In genomic region chr1:48697066-48697707, GRCh38 we compare ENCODE assay signal across 9 cellular contexts.
A peak's percentile ranks its signal among the peaks of the same experiment; 100 is the strongest.
DNase-seq lines count a peak whose midpoint lies in the region; ATAC-seq and TF ChIP-seq lines count a peak whose summit lies in the region.
"Had no signal": no experiment of that assay in that cellular context is flagged by ENCODE, and none has a peak within 500 bp of the region (broad histone marks: within the 10 kb centered on the region; RNA-seq: fewer than 3 reads in every experiment).

No MANE protein-coding gene starts in this region.

- intact Hi-C loops in lower lobe of right lung (cut with DNase I) = no loop called here

- H3K4me1 ChIP-seq in HEK293 (ENCODE audit: control insufficient read depth, insufficient read depth, low read length) = no peaks in the 10 kb centered on the region
- no peaks in the 10 kb centered on the region for H3K4me1 ChIP-seq in lower lobe of right lung

- no peak overlapping the region for H3K4me3 Mint-ChIP-seq in WTC11
- H3K4me3 Mint-ChIP-seq: CD4-positive, alpha-beta memory T cell had no signal

- H3K36me3 Mint-ChIP-seq in WTC11 = no peaks in the 10 kb centered on the region
- H3K36me3 Mint-ChIP-seq: CD4-positive, alpha-beta memory T cell had no signal

- H3K36me3 ChIP-seq in HEK293 (ENCODE audit: control insufficient read depth in 2 of 2, insufficient read depth in 1 of 2, low read length in 2 of 2) (no peaks in the 10 kb centered on the region), lower lobe of right lung (no peaks in the 10 kb centered on the region)

- CTCF ChIA-PET in HEK293 (lab: Yijun Ruan, JAX) (interaction anchor here (0.5 to 5.1 kb wide), 25 partner anchors 8 to 924 kb away, joined by 3 to 41 read pairs (median 5); no protein-coding TSS in a partner anchor), WTC11 (lab: Charles Lee) (interaction anchor here (0.7 to 7.3 kb wide), 17 partner anchors 9 to 225 kb away, joined by 3 to 82 read pairs (median 4); partner anchors contain the start of gene SPATA6)

- H3K27ac Mint-ChIP-seq in WTC11 = no peak overlapping the region
- H3K27ac Mint-ChIP-seq: CD4-positive, alpha-beta memory T cell had no signal

- no peaks in the 10 kb centered on the region for H3K27me3 Mint-ChIP-seq in WTC11 (ENCODE audit: low read depth)

- peaks cover 3% of the 10 kb centered on the region for H3K27me3 ChIP-seq in lower lobe of right lung (ENCODE audit: low read depth)

- POLR2A ChIA-PET in HEK293 (lab: Yijun Ruan, JAX) = no interaction called here
- POLR2A ChIA-PET in WTC11 (lab: Charles Lee) = no interaction called here

- no peaks in the 10 kb centered on the region for H3K9me3 Mint-ChIP-seq in WTC11

- DNase-seq in NCI-H1436 (lab: John Stamatoyannopoulos, UW) (peak; percentile 68), NCI-H1436 treated with DMSO at 0.1 percent for 48 hours (lab: John Stamatoyannopoulos, UW) (no peak), NCI-H1105 (lab: John Stamatoyannopoulos, UW) (peak; percentile 56), WTC11 (ENCODE audit: low spot score) (peak; percentile 85), cerebellum (ENCODE audit: low spot score) (peak; percentile 30), lower lobe of right lung (peak; percentile 71)
- peak; percentile 40 to 61 for DNase-seq in stimulated activated CD8-positive, alpha-beta memory T cell treated with anti-CD3 and anti-CD28 coated beads, Interleukin-2, amount 100 ng/mL, for 48 hours (ENCODE audit: low read depth in 2 of 2)

- H3K9me3 ChIP-seq in HEK293 (ENCODE audit: control insufficient read depth, insufficient read depth, low read depth, low read length) = no peaks in the 10 kb centered on the region
- H3K9me3 ChIP-seq in lower lobe of right lung = no peaks in the 10 kb centered on the region

- H3K4me3 ChIP-seq in HEK293 (ENCODE audit: low read depth, low read length) (no peak overlapping the region), lower lobe of right lung (no peak overlapping the region)

- H3K4me1 Mint-ChIP-seq in WTC11 = peaks cover 3% of the 10 kb centered on the region
- H3K4me1 Mint-ChIP-seq: CD4-positive, alpha-beta memory T cell had no signal

- no peak overlapping the region for H3K27ac ChIP-seq in HEK293 (ENCODE audit: extremely low read depth, low read depth, low read length)
- no peak overlapping the region for H3K27ac ChIP-seq in lower lobe of right lung

- ATAC-seq in WTC11 (peak; percentile 80), lower lobe of right lung (peak; percentile 45 to 61)

- TF ChIP-seq CTCF in HEK293 (tag by site-specific recombination; IDR thresholded peaks at IDR 0.05) (peak; percentile 41; the same call in 1 of the 2 replicates), WTC11 (IDR thresholded peaks at IDR 0.05) (peak; percentile 85), lower lobe of right lung (IDR thresholded peaks at IDR 0.05) (peak; percentile 94)

TF ChIP-seq in HEK293, 187 proteins besides CTCF, POLR2A, EP300 and RAD21:
- TF ChIP-seq ZNF747 (tag by site-specific recombination; IDR thresholded peaks at IDR 0.05) (no peak), ZNF654 (tag by site-specific recombination; IDR thresholded peaks at IDR 0.05; ENCODE audit: low read depth) (peak; percentile 21; the same call in 1 of the 2 replicates)

TF ChIP-seq in WTC11, 78 proteins besides CTCF, POLR2A, EP300 and RAD21:
- TF ChIP-seq ZNF138 (CRISPR knock-in tag; conservative IDR thresholded peaks at IDR 0.05) = no peak
- no peak for TF ChIP-seq PREB (CRISPR knock-in tag; IDR thresholded peaks at IDR 0.05; ENCODE audit: borderline replicate concordance)
- TF ChIP-seq ERG (CRISPR knock-in tag; IDR thresholded peaks at IDR 0.05) = no peak
- TF ChIP-seq CDX4 (CRISPR knock-in tag; IDR thresholded peaks at IDR 0.05; ENCODE audit: borderline replicate concordance) = no peak
- TF ChIP-seq OVOL2 (CRISPR knock-in tag; IDR thresholded peaks at IDR 0.05; ENCODE audit: borderline replicate concordance) = no peak
- no peak for TF ChIP-seq ZNF317 (CRISPR knock-in tag; IDR thresholded peaks at IDR 0.05; ENCODE audit: borderline replicate concordance, low read depth)
- no peak for TF ChIP-seq FOXP4 (CRISPR knock-in tag; IDR thresholded peaks at IDR 0.05)
- TF ChIP-seq E2F1 (CRISPR knock-in tag; IDR thresholded peaks at IDR 0.05) = no peak
- TF ChIP-seq TEAD4 (CRISPR knock-in tag; IDR thresholded peaks at IDR 0.05) = no peak
- TF ChIP-seq SOX15 (CRISPR knock-in tag; IDR thresholded peaks at IDR 0.05) = no peak
- TF ChIP-seq PRRX2 (CRISPR knock-in tag; IDR thresholded peaks at IDR 0.05) = no peak
- no peak for TF ChIP-seq STAT6 (CRISPR knock-in tag; conservative IDR thresholded peaks at IDR 0.05; ENCODE audit: low read depth)
TF ChIP-seq in WTC11: peak in this region for 0.

Comparison
In these comparisons a context has a peak if more than half of its experiments do, and no peak if none do; other contexts are left out.
1. CTCF ChIP-seq: peak in every context shown above with its lines; median percentile 94 in lower lobe of right lung; 85 in WTC11; 41 in HEK293.